Comparison of ENCODE assay signal across 26 cellular contexts in the genomic region with DNA sequence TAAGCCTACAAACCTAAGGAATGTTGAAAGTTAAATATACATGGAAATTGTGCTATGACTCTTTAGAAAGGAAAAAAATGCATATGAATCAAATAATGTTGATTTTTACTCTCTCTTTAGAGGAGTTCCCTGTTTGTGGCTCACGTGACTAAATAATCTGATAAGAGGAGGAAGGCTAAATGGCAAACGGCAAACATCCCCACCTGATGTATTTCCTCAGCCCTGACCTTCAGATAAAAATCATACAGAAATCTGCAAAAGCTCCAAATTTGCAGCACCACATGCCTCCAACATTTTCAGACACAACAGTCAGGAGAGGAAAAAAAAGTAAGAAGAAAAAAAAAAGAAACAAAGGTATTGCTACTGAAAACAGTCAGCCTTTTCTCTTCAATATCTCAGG.
DNase-seq lines count a peak whose midpoint lies in the region; ATAC-seq and TF ChIP-seq lines count a peak whose summit lies in the region.
"Had no signal": no experiment of that assay in that cellular context is flagged by ENCODE, and none has a peak within 500 bp of the region (broad histone marks: within the 10 kb centered on the region; RNA-seq: fewer than 3 reads in every experiment).

No MANE protein-coding gene starts in this region.

- H3K9me3 ChIP-seq in SK-N-SH (no peaks in the 10 kb centered on the region), neural cell (ENCODE audit: low read length) (no peaks in the 10 kb centered on the region)
- H3K9me3 ChIP-seq: A549, BE2C, BLaER1 had no signal

- H3K9me2 ChIP-seq in SK-N-SH (no peaks in the 10 kb centered on the region), neural cell (ENCODE audit: insufficient read depth, low read length) (no peaks in the 10 kb centered on the region)

- H3K79me2 ChIP-seq in SK-N-SH (ENCODE audit: insufficient read depth), result no peaks in the 10 kb centered on the region
- H3K79me2 ChIP-seq in neural cell (replicated peaks; ENCODE audit: insufficient read depth, low read length), result peaks cover 59% of the 10 kb centered on the region

- H2AFZ ChIP-seq in SK-N-SH (ENCODE audit: low read depth) (no peak overlapping the region), neural cell (ENCODE audit: low read depth, low read length) (no peak overlapping the region)

- H3K27me3 Mint-ChIP-seq in brain, result no peaks in the 10 kb centered on the region
- H3K27me3 Mint-ChIP-seq: CD4-positive, alpha-beta memory T cell; CD4-positive, CD25-positive, alpha-beta regulatory T cell had no signal

- H3K4me1 Mint-ChIP-seq in brain, result peaks cover 58% of the 10 kb centered on the region
- H3K4me1 Mint-ChIP-seq: CD14-positive monocyte; CD4-positive, alpha-beta memory T cell; CD4-positive, CD25-positive, alpha-beta regulatory T cell; CD8-positive, alpha-beta memory T cell had no signal

- peaks cover 0 to 3% of the 10 kb centered on the region in 2 experiments; a peak in 2 of 4 replicates for H3K4me1 ChIP-seq in SK-N-SH (ENCODE audit: control insufficient read depth in 1 of 2, insufficient read depth in 2 of 2, low read depth in 1 of 2, low read length in 1 of 2)
- H3K4me1 ChIP-seq: A549, BLaER1 had no signal

- H3K27me3 ChIP-seq in SK-N-SH (ENCODE audit: insufficient read depth), result no peaks in the 10 kb centered on the region
- H3K27me3 ChIP-seq in neural cell (ENCODE audit: insufficient read depth, low read depth, low read length), result no peaks in the 10 kb centered on the region
- H3K27me3 ChIP-seq: BE2C, BLaER1 had no signal

- no peaks in the 10 kb centered on the region for H4K20me1 ChIP-seq in SK-N-SH (ENCODE audit: insufficient read depth)
- no peaks in the 10 kb centered on the region for H4K20me1 ChIP-seq in neural cell (ENCODE audit: insufficient read depth)
- H4K20me1 ChIP-seq: BLaER1 had no signal

- H3K27ac Mint-ChIP-seq in brain, result peak overlapping the region in 3 of 5 experiments; percentile 33 to 82 (median 68)
- H3K27ac Mint-ChIP-seq: CD14-positive monocyte; CD4-positive, alpha-beta memory T cell; CD4-positive, CD25-positive, alpha-beta regulatory T cell; CD8-positive, alpha-beta memory T cell had no signal

- H3K36me3 ChIP-seq in SK-N-SH (replicated peaks in 1 of 2; ENCODE audit: control insufficient read depth in 1 of 2, insufficient read depth in 2 of 2, low read length in 1 of 2), result no peaks in the 10 kb centered on the region
- H3K36me3 ChIP-seq in neural cell (ENCODE audit: insufficient read depth, low read length), result no peaks in the 10 kb centered on the region
- H3K36me3 ChIP-seq: BE2C, BLaER1 had no signal

- CTCF ChIA-PET in SK-N-SH (lab: Yijun Ruan, JAX), result interaction anchor here (1.5 to 2.5 kb wide), 2 partner anchors 129 to 304 kb away, joined by 4 to 10 read pairs; no protein-coding TSS in a partner anchor

- POLR2A ChIA-PET in SK-N-SH (lab: Yijun Ruan, JAX), result no interaction called here

- H3K4me3 ChIP-seq in SK-N-SH (ENCODE audit: low read depth in 2 of 2, low read length in 1 of 2) (no peak overlapping the region), neural cell (ENCODE audit: low read length) (no peak overlapping the region)
- H3K4me3 ChIP-seq: A549, BLaER1, GM12878 had no signal

- ATAC-seq in SK-N-SH treated with all-trans-retinoic acid at 6 μM for 48 hours, result no peak
- ATAC-seq in HG02885 (IDR thresholded peaks at IDR 0.05; ENCODE audit: poor library complexity, unreplicated experiment), result no peak
- ATAC-seq: A549, GM12878 had no signal

- 20% methylated on average over 2 of the region's 2 CpGs for WGBS in SK-N-SH (ENCODE audit: low lambda C conversion rate)

- no peak; the same call in 1 of the 2 replicates for TF ChIP-seq RAD21 in SK-N-SH (IDR thresholded peaks at IDR 0.05; ENCODE audit: low read length)
- no peak for TF ChIP-seq RAD21 in neural cell (conservative IDR thresholded peaks at IDR 0.05)

- peak overlapping the region in 1 of 5 experiments; percentile 11 for H3K4me3 Mint-ChIP-seq in brain
- H3K4me3 Mint-ChIP-seq: CD14-positive monocyte; CD4-positive, alpha-beta memory T cell; CD4-positive, CD25-positive, alpha-beta regulatory T cell; CD8-positive, alpha-beta memory T cell had no signal

- TF ChIP-seq EP300 in SK-N-SH (IDR thresholded peaks at IDR 0.05; ENCODE audit: borderline replicate concordance in 1 of 2, low read depth in 1 of 2, low read length in 1 of 2), result no peak
- no peak for TF ChIP-seq EP300 in neural cell (conservative IDR thresholded peaks at IDR 0.05; ENCODE audit: poor library complexity, severe bottlenecking)

- TF ChIP-seq CTCF in SK-N-SH (IDR thresholded peaks at IDR 0.05) (no peak), brain (conservative IDR thresholded peaks at IDR 0.05) (no peak), neural cell (IDR thresholded peaks at IDR 0.05; ENCODE audit: poor library complexity, severe bottlenecking) (no peak)

- no peaks in the 10 kb centered on the region for H3K36me3 Mint-ChIP-seq in brain
- H3K36me3 Mint-ChIP-seq: CD14-positive monocyte; CD4-positive, alpha-beta memory T cell; CD4-positive, CD25-positive, alpha-beta regulatory T cell; CD8-positive, alpha-beta memory T cell had no signal

- H3K27ac ChIP-seq in SK-N-SH (ENCODE audit: low read depth in 2 of 2, low read length in 1 of 2), result no peak overlapping the region
- peak overlapping the region; percentile 96 for H3K27ac ChIP-seq in neural cell (ENCODE audit: low read length)
- H3K27ac ChIP-seq: 22Rv1, A549, BLaER1 had no signal

- no peak overlapping the region for H3K4me2 ChIP-seq in SK-N-SH
- peak overlapping the region; percentile 31 for H3K4me2 ChIP-seq in neural cell (ENCODE audit: low read length)
- H3K4me2 ChIP-seq: A549, BLaER1 had no signal

- H3K9ac ChIP-seq in SK-N-SH (no peak overlapping the region), neural cell (ENCODE audit: low read length) (peak overlapping the region; percentile 35)
- H3K9ac ChIP-seq: BLaER1 had no signal

- DNase-seq in SK-N-SH (no peak), SK-N-DZ (ENCODE audit: low spot score) (peak; percentile 64), cerebellar cortex (ENCODE audit: low spot score) (no peak)
- no peak for DNase-seq in stimulated activated CD4-positive, alpha-beta T cell treated with anti-CD3 and anti-CD28 coated beads, Interleukin-1b, Interleukin-23, amount 100 ng/mL, for 48 hours
- DNase-seq: BE2C; C1 segment of cervical spinal cord; CD4-positive, alpha-beta memory T cell; CD4-positive, CD25-positive, alpha-beta regulatory T cell; CD8-positive, alpha-beta memory T cell; COR-L47; DMS 273 treated with DMSO at 0.1 percent for 48 hours; DMS153; DMS53; DMS79; DND-41; EL; GDM1 had no signal

- no peaks in the 10 kb centered on the region for H3K9me3 Mint-ChIP-seq in brain
- H3K9me3 Mint-ChIP-seq: CD14-positive monocyte; CD4-positive, CD25-positive, alpha-beta regulatory T cell; CD8-positive, alpha-beta memory T cell had no signal

- H3F3A ChIP-seq in SK-N-SH (replicated peaks; ENCODE audit: insufficient read depth), result no peaks in the 10 kb centered on the region
- peaks cover 13% of the 10 kb centered on the region for H3F3A ChIP-seq in neural cell (ENCODE audit: insufficient read depth, low read length, poor library complexity, severe bottlenecking)

TF ChIP-seq in SK-N-SH, 30 proteins besides CTCF, POLR2A, EP300 and RAD21:
- TF ChIP-seq TAF1 (IDR thresholded peaks at IDR 0.05; ENCODE audit: borderline replicate concordance, low read depth, low read length) (no peak), GATA2 (CRISPR knock-in tag; IDR thresholded peaks at IDR 0.05) (peak; percentile 65; the same call in 1 of the 2 replicates)

TF ChIP-seq in SK-N-SH treated with all-trans-retinoic acid at 6 μM for 48 hours, 23 proteins besides CTCF, POLR2A, EP300 and RAD21 (continues in another document):
- TF ChIP-seq ZC3H10 (CRISPR knock-in tag; IDR thresholded peaks at IDR 0.05) (no peak), TOX (CRISPR knock-in tag; IDR thresholded peaks at IDR 0.05; ENCODE audit: borderline replicate concordance) (no peak), GLIS3 (CRISPR knock-in tag; IDR thresholded peaks at IDR 0.05) (no peak), ZNF565 (CRISPR knock-in tag; conservative IDR thresholded peaks at IDR 0.05; ENCODE audit: low read depth) (no peak), ZFP30 (CRISPR knock-in tag; IDR thresholded peaks at IDR 0.05) (no peak), SNAI2 (CRISPR knock-in tag; IDR thresholded peaks at IDR 0.05) (no peak), PPARA (CRISPR knock-in tag; IDR thresholded peaks at IDR 0.05; ENCODE audit: borderline replicate concordance) (no peak), CSDC2 (CRISPR knock-in tag; IDR thresholded peaks at IDR 0.05) (no peak), OSR1 (CRISPR knock-in tag; IDR thresholded peaks at IDR 0.05) (no peak), ARNTL (CRISPR knock-in tag; IDR thresholded peaks at IDR 0.05; ENCODE audit: borderline replicate concordance, low read depth) (no peak), ISL1 (CRISPR knock-in tag; IDR thresholded peaks at IDR 0.05) (no peak), ZFP3 (CRISPR knock-in tag; IDR thresholded peaks at IDR 0.05) (no peak), TCF4 (CRISPR knock-in tag; IDR thresholded peaks at IDR 0.05; ENCODE audit: borderline replicate concordance) (no peak), ZNF8 (CRISPR knock-in tag; IDR thresholded peaks at IDR 0.05) (no peak)

TF ChIP-seq in neural cell, 6 proteins besides CTCF, POLR2A, EP300 and RAD21 (continues in another document):
- TF ChIP-seq EZH2 (IDR thresholded peaks at IDR 0.05; ENCODE audit: borderline replicate concordance, insufficient read depth, low read length, poor library complexity, severe bottlenecking), result no peak
- TF ChIP-seq MXI1 (conservative IDR thresholded peaks at IDR 0.05; ENCODE audit: poor library complexity, severe bottlenecking), result no peak
- no peak for TF ChIP-seq SMC3 (conservative IDR thresholded peaks at IDR 0.05; ENCODE audit: poor library complexity)
- no peak for TF ChIP-seq TAF1 (IDR thresholded peaks at IDR 0.05; ENCODE audit: low read depth)
- no peak for TF ChIP-seq POLR2AphosphoS5 (IDR thresholded peaks at IDR 0.05)
